ENCODE assay signal across 31 cellular contexts in genomic region chr10:44465430-44466115, GRCh38.
DNase-seq lines count a peak whose midpoint lies in the region; ATAC-seq and TF ChIP-seq lines count a peak whose summit lies in the region.
"Had no signal": no experiment of that assay in that cellular context is flagged by ENCODE, and none has a peak within 500 bp of the region (broad histone marks: within the 10 kb centered on the region; RNA-seq: fewer than 3 reads in every experiment).

No MANE protein-coding gene starts in this region.

- no peak overlapping the region for H3K4me3 Mint-ChIP-seq in HFFc6
- H3K4me3 Mint-ChIP-seq: activated CD4-positive, alpha-beta memory T cell treated with anti-CD3 and anti-CD28 coated beads, Interleukin-2, amount 10 ng/mL, durations not matched to agents 7 days and 5 days; activated naive CD4-positive, alpha-beta T cell treated with anti-CD3 and anti-CD28 coated beads, Interleukin-2, amount 10 ng/mL, durations not matched to agents 7 days and 5 days; brain; CD4-positive, alpha-beta T cell; naive thymus-derived CD4-positive, alpha-beta T cell; T-helper 17 cell had no signal

- ATAC-seq in HG03342 (IDR thresholded peaks at IDR 0.05; ENCODE audit: unreplicated experiment), result no peak
- ATAC-seq in GM19395 (IDR thresholded peaks at IDR 0.05; ENCODE audit: unreplicated experiment), result no peak
- ATAC-seq in HG02970 (IDR thresholded peaks at IDR 0.05; ENCODE audit: low FRiP score, unreplicated experiment), result no peak
- ATAC-seq: A549; naive thymus-derived CD4-positive, alpha-beta T cell; PC-3; psoas muscle; sciatic nerve; T-helper 17 cell had no signal

- no peaks in the 10 kb centered on the region for H3K9me3 Mint-ChIP-seq in HFFc6
- H3K9me3 Mint-ChIP-seq: activated CD4-positive, alpha-beta memory T cell treated with anti-CD3 and anti-CD28 coated beads, Interleukin-2, amount 10 ng/mL, durations not matched to agents 7 days and 5 days; CD4-positive, alpha-beta T cell had no signal

- in situ Hi-C loops in GM13976 (cut with MboI; ENCODE audit: low sequenced_read_pairs, unreplicated experiment), result no loop called here

- TF ChIP-seq CTCF in HFFc6 (IDR thresholded peaks at IDR 0.05) (no peak; the same call in 1 of the 2 replicates), GM13976 (IDR thresholded peaks at IDR 0.05; ENCODE audit: borderline replicate concordance, control extremely low read depth, extremely low read depth, insufficient read depth, missing control alignments) (no peak)

- peaks cover 54% of the 10 kb centered on the region for H3K4me1 Mint-ChIP-seq in HFFc6 (ENCODE audit: low read depth)
- H3K4me1 Mint-ChIP-seq: activated CD4-positive, alpha-beta memory T cell treated with anti-CD3 and anti-CD28 coated beads, Interleukin-2, amount 10 ng/mL, durations not matched to agents 7 days and 5 days; activated naive CD4-positive, alpha-beta T cell treated with anti-CD3 and anti-CD28 coated beads, Interleukin-2, amount 10 ng/mL, durations not matched to agents 7 days and 5 days; naive thymus-derived CD4-positive, alpha-beta T cell had no signal

- peak overlapping the region; percentile 69 for H3K27ac Mint-ChIP-seq in HFFc6
- H3K27ac Mint-ChIP-seq: activated CD4-positive, alpha-beta memory T cell treated with anti-CD3 and anti-CD28 coated beads, Interleukin-2, amount 10 ng/mL, durations not matched to agents 7 days and 5 days; activated naive CD4-positive, alpha-beta T cell treated with anti-CD3 and anti-CD28 coated beads, Interleukin-2, amount 10 ng/mL, durations not matched to agents 7 days and 5 days; CD4-positive, alpha-beta T cell; naive thymus-derived CD4-positive, alpha-beta T cell; T-helper 17 cell had no signal

- no peaks in the 10 kb centered on the region for H3K36me3 Mint-ChIP-seq in HFFc6 (ENCODE audit: low read depth)
- H3K36me3 Mint-ChIP-seq: activated naive CD4-positive, alpha-beta T cell treated with anti-CD3 and anti-CD28 coated beads, Interleukin-2, amount 10 ng/mL, durations not matched to agents 7 days and 5 days; brain had no signal

- DNase-seq in CD1c-positive myeloid dendritic cell (ENCODE audit: extremely low spot score) (peak; percentile 4), HFFc6 (no peak), brain pericyte (ENCODE audit: low read depth, low spot score) (peak; percentile 87), left kidney (ENCODE audit: low read depth, low spot score) (peak; percentile 59), GM13976 (ENCODE audit: low spot score) (no peak)
- DNase-seq: activated CD4-positive, alpha-beta memory T cell treated with anti-CD3 and anti-CD28 coated beads, Interleukin-2, amount 10 ng/mL, durations not matched to agents 7 days and 5 days; activated CD8-positive, alpha-beta memory T cell treated with anti-CD3 and anti-CD28 coated beads, Interleukin-2, amount 50 U/mL, for 4 hours; activated naive CD4-positive, alpha-beta T cell treated with anti-CD3 and anti-CD28 coated beads, Interleukin-2, amount 10 ng/mL, durations not matched to agents 7 days and 5 days; adrenal gland; AML-193; CD4-positive, alpha-beta T cell; effector CD4-positive, alpha-beta T cell; KG1; MG63; midbrain; naive thymus-derived CD4-positive, alpha-beta T cell; NCI-H1417; NCI-H2029 treated with DMSO at 0.1 percent for 48 hours; NCI-H526 treated with DMSO at 0.1 percent for 48 hours; nucleus accumbens; psoas muscle; stimulated activated CD4-positive, alpha-beta T cell treated with anti-CD3 and anti-CD28 coated beads, Interleukin-4, amount 100 ng/mL, for 1 hour; stomach; T-helper 17 cell had no signal

- peaks cover 2% of the 10 kb centered on the region; the same call in 1 of the 2 replicates for H3K27me3 Mint-ChIP-seq in HFFc6 (ENCODE audit: insufficient read depth)
- H3K27me3 Mint-ChIP-seq: activated CD4-positive, alpha-beta memory T cell treated with anti-CD3 and anti-CD28 coated beads, Interleukin-2, amount 10 ng/mL, durations not matched to agents 7 days and 5 days had no signal

Comparison
In these comparisons a context has a peak if more than half of its experiments do, and no peak if none do; other contexts are left out.
1. DNase-seq: peak in CD1c-positive myeloid dendritic cell (single experiment), brain pericyte (single experiment) and left kidney (single experiment); none in HFFc6 (single experiment) and GM13976 (single experiment).